11 cellular contexts compared by ENCODE assay signal in genomic region chr6:101401792-101402617, GRCh38. TPM values are rescaled to one million over a fixed set of nuclear protein-coding genes. Genes with fewer than 3 reads are reported as not detected.
A peak's percentile ranks its signal among the peaks of the same experiment; 100 is the strongest.
DNase-seq lines count a peak whose midpoint lies in the region; ATAC-seq, FAIRE-seq and TF ChIP-seq lines count a peak whose summit lies in the region.
"Had no signal": no experiment of that assay in that cellular context is flagged by ENCODE, and none has a peak within 500 bp of the region (broad histone marks: within the 10 kb centered on the region; RNA-seq: fewer than 3 reads in every experiment).

No MANE protein-coding gene starts in this region.

- no peak for ATAC-seq in GM21447 (IDR thresholded peaks at IDR 0.05; ENCODE audit: unreplicated experiment)

- no peaks in the 10 kb centered on the region for H3K9me3 Mint-ChIP-seq in endothelial cell (ENCODE audit: unreplicated experiment)

- no peak for FAIRE-seq in GM19239 (lab: Jason Lieb, UNC)

- no peaks in the 10 kb centered on the region for H3K36me3 Mint-ChIP-seq in endothelial cell (ENCODE audit: low read depth, unreplicated experiment)

- no peak for TF ChIP-seq CTCF in endothelial cell (IDR thresholded peaks at IDR 0.05; ENCODE audit: unreplicated experiment)

- H3K27ac Mint-ChIP-seq in endothelial cell (ENCODE audit: unreplicated experiment): no peak overlapping the region

- peaks cover 31% of the 10 kb centered on the region for H3K4me1 Mint-ChIP-seq in endothelial cell (ENCODE audit: unreplicated experiment)

- peak overlapping the region; percentile 88 for H3K4me3 Mint-ChIP-seq in endothelial cell (ENCODE audit: unreplicated experiment)

- peak; percentile 63 for DNase-seq in DMS79 (lab: John Stamatoyannopoulos, UW)
- DNase-seq in NCI-H2029 treated with DMSO at 0.1 percent for 48 hours (lab: John Stamatoyannopoulos, UW): peak; percentile 70
- peak; percentile 46 for DNase-seq in endothelial cell (ENCODE audit: low spot score)
- DNase-seq in midbrain (lab: John Stamatoyannopoulos, UW): peak; percentile 12
- DNase-seq in superior temporal gyrus (ENCODE audit: extremely low spot score): no peak
- no peak for DNase-seq in CD1c-positive myeloid dendritic cell (ENCODE audit: extremely low spot score)
- no peak for DNase-seq in GM19239 (ENCODE audit: insufficient read length, low spot score)
- DNase-seq: activated CD4-positive, alpha-beta T cell treated with anti-CD3 and anti-CD28 coated beads for 4 hours; stimulated activated CD4-positive, alpha-beta T cell treated with anti-CD3 and anti-CD28 coated beads, Interleukin-2, amount 100 ng/mL, for 48 hours had no signal

- H3K27me3 Mint-ChIP-seq in endothelial cell (ENCODE audit: unreplicated experiment): peaks cover 16% of the 10 kb centered on the region

RNA-seq across cellular contexts. Expression of gene GRIK2, which starts 8.5 kb away (rescaled TPM):
- 2.8 TPM for total RNA-seq in endothelial cell (ENCODE audit: unreplicated experiment)
- total RNA-seq: mononuclear cell had no signal

Comparison
In these comparisons a context has a peak if more than half of its experiments do, and no peak if none do; other contexts are left out.
1. DNase-seq: peak in DMS79 (single experiment), NCI-H2029 treated with DMSO at 0.1 percent for 48 hours (single experiment), endothelial cell (single experiment) and midbrain (single experiment); none in superior temporal gyrus (single experiment), CD1c-positive myeloid dendritic cell (single experiment) and GM19239 (single experiment).